In genomic region chr12:123263196-123263817, GRCh38 we compare ENCODE assay signal across 27 cellular contexts. TPM values are rescaled to one million over a fixed set of nuclear protein-coding genes. Genes with fewer than 3 reads are reported as not detected.
DNase-seq lines count a peak whose midpoint lies in the region; ATAC-seq and TF ChIP-seq lines count a peak whose summit lies in the region.
"Had no signal": no experiment of that assay in that cellular context is flagged by ENCODE, and none has a peak within 500 bp of the region (broad histone marks: within the 10 kb centered on the region; RNA-seq: fewer than 3 reads in every experiment).

No MANE protein-coding gene starts in this region.

- H3K36me3 Mint-ChIP-seq in nephron (ENCODE audit: low read depth), result peaks cover 75% of the 10 kb centered on the region
- H3K36me3 Mint-ChIP-seq: IgD-negative memory B cell had no signal

- no peaks in the 10 kb centered on the region for H3K27me3 Mint-ChIP-seq in nephron (ENCODE audit: low read depth)
- H3K27me3 Mint-ChIP-seq: activated CD4-positive, alpha-beta memory T cell treated with anti-CD3 and anti-CD28 coated beads, Interleukin-2, amount 10 ng/mL, durations not matched to agents 7 days and 5 days; IgD-negative memory B cell; naive thymus-derived CD4-positive, alpha-beta T cell had no signal

- TF ChIP-seq CTCF in A673 (conservative IDR thresholded peaks at IDR 0.05; ENCODE audit: low read depth, low read length), result no peak
- no peak for TF ChIP-seq CTCF in HEK293 (tag by site-specific recombination; IDR thresholded peaks at IDR 0.05)
- no peak for TF ChIP-seq CTCF in nephron (IDR thresholded peaks at IDR 0.05; ENCODE audit: unreplicated experiment in 3 of 3)

- peaks cover 18% of the 10 kb centered on the region for H3K4me1 Mint-ChIP-seq in nephron

- peaks cover 20% of the 10 kb centered on the region for H3K36me3 ChIP-seq in A673 (ENCODE audit: insufficient read depth, low read length, poor library complexity, severe bottlenecking)
- peaks cover 36 to 92% of the 10 kb centered on the region in 2 experiments for H3K36me3 ChIP-seq in HEK293 (ENCODE audit: control insufficient read depth in 2 of 2, insufficient read depth in 1 of 2, low read length in 2 of 2)

- H3K27ac ChIP-seq in A673 (ENCODE audit: low read depth, low read length, poor library complexity, severe bottlenecking) (no peak overlapping the region), HEK293 (ENCODE audit: extremely low read depth, low read depth, low read length) (no peak overlapping the region)
- H3K27ac ChIP-seq: stomach, thyroid gland had no signal

- no TSS peak for BruUV-seq in A673 (replicated peaks; lab: Mats Ljungman, UMichigan)

- CTCF ChIA-PET in A673 (lab: Charles Lee), result no interaction called here
- CTCF ChIA-PET in HEK293 (lab: Yijun Ruan, JAX), result interaction anchor here (0.6 kb wide), 2 partner anchors 122 to 201 kb away, joined by 3 read pairs; no protein-coding TSS in a partner anchor

- H3K4me1 ChIP-seq in A673 (ENCODE audit: insufficient read depth, low read length, poor library complexity, severe bottlenecking) (peaks cover 5% of the 10 kb centered on the region), HEK293 (ENCODE audit: control insufficient read depth, insufficient read depth, low read length) (no peaks in the 10 kb centered on the region)
- H3K4me1 ChIP-seq: thyroid gland had no signal

- peak overlapping the region in 2 of 3 experiments; percentile 18 to 46 for H3K27ac Mint-ChIP-seq in nephron
- H3K27ac Mint-ChIP-seq: activated CD4-positive, alpha-beta memory T cell treated with anti-CD3 and anti-CD28 coated beads, Interleukin-2, amount 10 ng/mL, durations not matched to agents 7 days and 5 days had no signal

- H3K9me3 ChIP-seq in A673 (ENCODE audit: low read depth, low read length, poor library complexity, severe bottlenecking) (no peaks in the 10 kb centered on the region), HEK293 (ENCODE audit: control insufficient read depth, insufficient read depth, low read depth, low read length) (no peaks in the 10 kb centered on the region)
- H3K9me3 ChIP-seq: BE2C, stomach, thyroid gland had no signal

- peak; percentile 26 for DNase-seq in NCI-H2196 (lab: John Stamatoyannopoulos, UW; ENCODE audit: unreplicated experiment)
- DNase-seq in NCI-H2196 treated with DMSO at 0.1 percent for 48 hours (lab: John Stamatoyannopoulos, UW; ENCODE audit: unreplicated experiment), result no peak
- peak; percentile 62 for DNase-seq in A673 (ENCODE audit: low spot score)
- no peak for DNase-seq in NCI-H1417 treated with DMSO at 0.1 percent for 48 hours (lab: John Stamatoyannopoulos, UW)
- DNase-seq: ACHN; activated CD4-positive, alpha-beta memory T cell treated with anti-CD3 and anti-CD28 coated beads, Interleukin-2, amount 10 ng/mL, durations not matched to agents 7 days and 5 days; BE2C; cortex of kidney; foreskin fibroblast; GDM1; H7; midbrain; naive thymus-derived CD4-positive, alpha-beta T cell; NCI-H1436 treated with DMSO at 0.1 percent for 48 hours; NCI-H226; NCI-H774; small intestine; stimulated activated CD4-positive, alpha-beta T cell treated with anti-CD3 and anti-CD28 coated beads, Interleukin-1b, Interleukin-23, amount 100 ng/mL, for 48 hours; stimulated activated CD8-positive, alpha-beta memory T cell treated with anti-CD3 and anti-CD28 coated beads, Interleukin-4, amount 100 ng/mL, for 48 hours; stomach; T-helper 1 cell; thyroid gland had no signal

- no peaks in the 10 kb centered on the region for H3K9me3 Mint-ChIP-seq in nephron
- H3K9me3 Mint-ChIP-seq: activated CD4-positive, alpha-beta memory T cell treated with anti-CD3 and anti-CD28 coated beads, Interleukin-2, amount 10 ng/mL, durations not matched to agents 7 days and 5 days; IgD-negative memory B cell; naive thymus-derived CD4-positive, alpha-beta T cell had no signal

- H3K4me3 ChIP-seq in A673 (ENCODE audit: low read depth, low read length, poor library complexity, severe bottlenecking) (no peak overlapping the region), HEK293 (ENCODE audit: low read depth, low read length) (no peak overlapping the region)
- H3K4me3 ChIP-seq: stomach, thyroid gland had no signal

- H3K4me3 Mint-ChIP-seq in nephron, result no peak overlapping the region
- H3K4me3 Mint-ChIP-seq: activated CD4-positive, alpha-beta memory T cell treated with anti-CD3 and anti-CD28 coated beads, Interleukin-2, amount 10 ng/mL, durations not matched to agents 7 days and 5 days; IgD-negative memory B cell; naive thymus-derived CD4-positive, alpha-beta T cell had no signal

- no peak for ATAC-seq in HG03095 (IDR thresholded peaks at IDR 0.05; ENCODE audit: unreplicated experiment)
- ATAC-seq: esophagus mucosa; naive thymus-derived CD4-positive, alpha-beta T cell had no signal

- no peaks in the 10 kb centered on the region for H3K27me3 ChIP-seq in A673 (replicated peaks; ENCODE audit: insufficient read depth, low read depth, low read length, poor library complexity)
- H3K27me3 ChIP-seq: BE2C, stomach, thyroid gland had no signal

- POLR2A ChIA-PET in A673 (lab: Charles Lee; ENCODE audit: low non-redundant PET), result no interaction called here
- POLR2A ChIA-PET in HEK293 (lab: Yijun Ruan, JAX), result interaction anchor here (1.2 kb wide), 1 partner anchor 103 kb away, joined by 3 read pairs; no protein-coding TSS in a partner anchor

- intact Hi-C loops in A673 (cut with micrococcal nuclease; ENCODE audit: unreplicated experiment), result no loop called here

TF ChIP-seq in HEK293, 187 proteins besides CTCF, POLR2A, EP300 and RAD21 (continues in another document):
- TF ChIP-seq ZNF600 (tag by site-specific recombination; IDR thresholded peaks at IDR 0.05), result peak; percentile 51
- TF ChIP-seq ZBTB48 (tag by site-specific recombination; IDR thresholded peaks at IDR 0.05), result peak; percentile 56; the same call in 1 of the 2 replicates
- no peak for TF ChIP-seq MYNN (tag by site-specific recombination; IDR thresholded peaks at IDR 0.05; ENCODE audit: borderline replicate concordance)
- 0 out of 2 replicates have a peak, but pooled peaks have one; percentile 12 for TF ChIP-seq ZEB2 (tag by site-specific recombination; IDR thresholded peaks at IDR 0.05)
- TF ChIP-seq ZIC2 (tag by site-specific recombination; IDR thresholded peaks at IDR 0.05), result peak; percentile 50
- peak; percentile 91 for TF ChIP-seq ZBTB21 (tag by site-specific recombination; IDR thresholded peaks at IDR 0.05)
- TF ChIP-seq ZNF629 (tag by site-specific recombination; IDR thresholded peaks at IDR 0.05), result peak; percentile 89
- TF ChIP-seq ZNF37A (tag by site-specific recombination; IDR thresholded peaks at IDR 0.05), result no peak
- TF ChIP-seq SCRT2 (tag by site-specific recombination; IDR thresholded peaks at IDR 0.05), result peak; percentile 75
- TF ChIP-seq ZSCAN30 (tag by site-specific recombination; IDR thresholded peaks at IDR 0.05), result no peak
- 0 out of 2 replicates have a peak, but pooled peaks have one; percentile 7 for TF ChIP-seq REST (tag by site-specific recombination; IDR thresholded peaks at IDR 0.05)
- TF ChIP-seq, protein P1, sequence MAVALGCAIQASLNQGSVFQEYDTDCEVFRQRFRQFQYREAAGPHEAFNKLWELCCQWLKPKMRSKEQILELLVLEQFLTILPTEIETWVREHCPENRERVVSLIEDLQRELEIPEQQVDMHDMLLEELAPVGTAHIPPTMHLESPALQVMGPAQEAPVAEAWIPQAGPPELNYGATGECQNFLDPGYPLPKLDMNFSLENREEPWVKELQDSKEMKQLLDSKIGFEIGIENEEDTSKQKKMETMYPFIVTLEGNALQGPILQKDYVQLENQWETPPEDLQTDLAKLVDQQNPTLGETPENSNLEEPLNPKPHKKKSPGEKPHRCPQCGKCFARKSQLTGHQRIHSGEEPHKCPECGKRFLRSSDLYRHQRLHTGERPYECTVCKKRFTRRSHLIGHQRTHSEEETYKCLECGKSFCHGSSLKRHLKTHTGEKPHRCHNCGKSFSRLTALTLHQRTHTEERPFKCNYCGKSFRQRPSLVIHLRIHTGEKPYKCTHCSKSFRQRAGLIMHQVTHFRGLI (tag by site-specific recombination; IDR thresholded peaks at IDR 0.05), result no peak; the same call in 1 of the 2 replicates

RNA-seq across cellular contexts. Expression of gene CDK2AP1, which starts 8.3 kb away (rescaled TPM):
- total RNA-seq in A673 (2021), result 136 and 140 TPM in 2 replicates

RNA-seq across cellular contexts. Expression of gene MTRFR, which starts 30.1 kb away (rescaled TPM):
- total RNA-seq in A673 (2021), result 21.9 and 26.3 TPM in 2 replicates

RNA-seq across cellular contexts. Expression of gene MPHOSPH9, which starts 30.4 kb away (rescaled TPM):
- total RNA-seq in A673 (2021), result 80.8 and 95.7 TPM in 2 replicates

Comparison
In these comparisons a context has a peak if more than half of its experiments do, and no peak if none do; other contexts are left out.
1. DNase-seq: peak in NCI-H2196 (single experiment) and A673 (single experiment); none in NCI-H2196 treated with DMSO at 0.1 percent for 48 hours (single experiment) and NCI-H1417 treated with DMSO at 0.1 percent for 48 hours (single experiment).